In the genomic region with DNA sequence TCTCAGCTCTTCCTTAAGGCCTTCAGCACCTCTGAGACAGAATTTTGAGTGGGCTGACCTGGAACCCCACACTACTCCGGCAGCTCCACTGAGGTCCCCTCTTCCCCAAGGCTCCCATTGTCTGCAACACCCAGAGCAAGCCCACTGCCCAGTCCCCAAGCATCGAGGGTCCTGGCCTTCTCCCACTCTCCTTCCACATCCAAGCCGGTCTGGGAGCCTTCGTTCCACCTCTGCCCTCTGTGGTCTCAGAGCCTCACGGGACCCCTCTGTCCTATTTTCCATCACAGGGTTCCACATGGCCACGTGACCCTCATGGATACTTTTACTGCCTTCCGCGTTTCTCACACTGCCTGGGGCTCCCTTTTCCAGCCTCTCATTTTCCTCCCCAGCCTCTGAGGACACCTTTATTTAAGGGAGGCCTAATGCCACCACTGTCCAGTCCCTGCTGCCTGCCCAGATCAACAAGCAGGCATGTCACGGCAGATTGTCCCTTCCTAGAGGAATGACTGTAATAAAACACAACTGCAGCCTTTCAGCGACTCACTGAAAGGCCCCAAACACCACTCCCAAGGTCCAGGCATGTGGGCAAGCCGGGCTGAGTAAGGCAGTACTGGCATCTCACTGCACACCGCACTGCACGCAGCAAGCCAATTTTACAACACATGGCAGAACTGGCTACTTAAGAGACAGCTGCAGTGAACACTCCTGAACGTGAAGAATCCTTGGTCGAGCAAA, we compare ENCODE assay signal across 30 cellular contexts. TPM values are rescaled to one million over a fixed set of nuclear protein-coding genes. Genes with fewer than 3 reads are reported as not detected.
"Had no signal": no experiment of that assay in that cellular context is flagged by ENCODE, and none has a peak within 500 bp of the region (broad histone marks: within the 10 kb centered on the region; RNA-seq: fewer than 3 reads in every experiment).

No MANE protein-coding gene starts in this region.

- H3K4me1 ChIP-seq: breast epithelium had no signal

- H3K9me3 ChIP-seq: breast epithelium had no signal

- DNase-seq: activated B cell treated with CpG ODN at 0.5 μM for 24 hours; activated CD4-positive, alpha-beta T cell treated with anti-CD3 and anti-CD28 coated beads for 1 hour; activated CD4-positive, alpha-beta T cell treated with anti-CD3 and anti-CD28 coated beads, Interleukin-2, amount 10 ng/mL, durations not matched to agents 24 days and 14 days; activated CD4-positive, alpha-beta T cell treated with anti-CD3 and anti-CD28 coated beads, Interleukin-2, amount 50 U/mL, for 48 hours; activated effector memory CD4-positive, alpha-beta T cell treated with Interleukin-2 at 50 U/mL for 16 hours; activated naive CD4-positive, alpha-beta T cell; activated T-cell treated with anti-CD3 and anti-CD28 coated beads, Interleukin-2, amount 50 U/mL, for 24 hours; aorta; caudate nucleus; NCI-H1092; NCI-H1417; NCI-H1930; NCI-H2107; NCI-H2171 treated with DMSO at 0.1 percent for 48 hours; NCI-H345; NCI-H510A; NCI-H526 treated with DMSO at 0.1 percent for 48 hours; NCI-H82; RPMI8226; T-cell; T-helper 2 cell; T1000 had no signal

- H3K4me3 Mint-ChIP-seq: activated B cell treated with CpG ODN at 0.5 μM for 24 hours; activated CD4-positive, alpha-beta T cell treated with anti-CD3 and anti-CD28 coated beads, Interleukin-2, amount 10 ng/mL, durations not matched to agents 24 days and 14 days; activated naive CD4-positive, alpha-beta T cell treated with anti-CD3 and anti-CD28 coated beads, Interleukin-2, amount 50 U/mL, for 24 hours; activated T-cell treated with anti-CD3 and anti-CD28 coated beads, Interleukin-2, amount 50 U/mL, for 24 hours; activated T-helper 1 cell treated with anti-CD3 and anti-CD28 coated beads, Interleukin-12 subunit alpha, Interleukin-12 subunit beta, Interleukin-2, Interleukin-4 antibody, amounts not matched to agents 30 ng/mL and 10 ng/mL and 1 ng/mL, durations not matched to agents 14 hours and 24 hours and 36 hours had no signal

- H3K9me3 Mint-ChIP-seq: activated B cell treated with CpG ODN at 0.5 μM for 24 hours; activated CD4-positive, alpha-beta T cell treated with anti-CD3 and anti-CD28 coated beads, Interleukin-2, amount 10 ng/mL, durations not matched to agents 24 days and 14 days; activated naive CD4-positive, alpha-beta T cell treated with anti-CD3 and anti-CD28 coated beads, Interleukin-2, amount 50 U/mL, for 24 hours; activated T-cell treated with anti-CD3 and anti-CD28 coated beads, Interleukin-2, amount 50 U/mL, for 24 hours; activated T-helper 1 cell treated with anti-CD3 and anti-CD28 coated beads, Interleukin-12 subunit alpha, Interleukin-12 subunit beta, Interleukin-2, Interleukin-4 antibody, amounts not matched to agents 30 ng/mL and 10 ng/mL and 1 ng/mL, durations not matched to agents 14 hours and 24 hours and 36 hours; T-cell had no signal

- H3K36me3 ChIP-seq: breast epithelium had no signal

- H3K36me3 Mint-ChIP-seq: activated naive CD4-positive, alpha-beta T cell treated with anti-CD3 and anti-CD28 coated beads, Interleukin-2, amount 50 U/mL, for 24 hours; T-cell had no signal

- H3K27ac ChIP-seq: breast epithelium, SK-N-MC had no signal

- H3K27ac Mint-ChIP-seq: activated B cell treated with CpG ODN at 0.5 μM for 24 hours; activated CD4-positive, alpha-beta T cell treated with anti-CD3 and anti-CD28 coated beads, Interleukin-2, amount 10 ng/mL, durations not matched to agents 24 days and 14 days; activated naive CD4-positive, alpha-beta T cell treated with anti-CD3 and anti-CD28 coated beads, Interleukin-2, amount 50 U/mL, for 24 hours; activated T-cell treated with anti-CD3 and anti-CD28 coated beads, Interleukin-2, amount 50 U/mL, for 24 hours; activated T-helper 1 cell treated with anti-CD3 and anti-CD28 coated beads, Interleukin-12 subunit alpha, Interleukin-12 subunit beta, Interleukin-2, Interleukin-4 antibody, amounts not matched to agents 30 ng/mL and 10 ng/mL and 1 ng/mL, durations not matched to agents 14 hours and 24 hours and 36 hours; T-cell had no signal

- H3K4me1 Mint-ChIP-seq: activated CD4-positive, alpha-beta T cell treated with anti-CD3 and anti-CD28 coated beads, Interleukin-2, amount 10 ng/mL, durations not matched to agents 24 days and 14 days had no signal

- ATAC-seq: Panc1, Right ventricle myocardium inferior, T-cell had no signal

- H3K4me3 ChIP-seq: breast epithelium, SK-N-MC had no signal

RNA-seq across cellular contexts. Expression of a gene that starts 7.9 kb away (rescaled TPM):
- total RNA-seq: activated B cell treated with CpG ODN at 0.5 μM for 24 hours; activated CD4-positive, alpha-beta T cell treated with anti-CD3 and anti-CD28 coated beads, Interleukin-2, amount 10 ng/mL, durations not matched to agents 24 days and 14 days; activated T-helper 1 cell treated with anti-CD3 and anti-CD28 coated beads, Interleukin-12 subunit alpha, Interleukin-12 subunit beta, Interleukin-2, Interleukin-4 antibody, amounts not matched to agents 30 ng/mL and 10 ng/mL and 1 ng/mL, durations not matched to agents 14 hours and 24 hours and 36 hours; breast epithelium; MCF 10A; OCI-LY7 had no signal
- polyA plus RNA-seq: aorta had no signal
